ENCODE assay signal across 1 cellular context in genomic region chr7:958221-959200, GRCh38.
TF ChIP-seq lines count a peak whose summit lies in the region.

No MANE protein-coding gene starts in this region.

TF ChIP-seq in WTC11, 78 proteins besides CTCF, POLR2A, EP300 and RAD21 (continued from another document):
- TF ChIP-seq FOXP4 (CRISPR knock-in tag; IDR thresholded peaks at IDR 0.05) (no peak), FOXP1 (CRISPR knock-in tag; IDR thresholded peaks at IDR 0.05; ENCODE audit: borderline replicate concordance) (no peak), OVOL2 (CRISPR knock-in tag; IDR thresholded peaks at IDR 0.05; ENCODE audit: borderline replicate concordance) (no peak), ZNF532 (CRISPR knock-in tag; IDR thresholded peaks at IDR 0.05; ENCODE audit: borderline replicate concordance) (no peak)
- TF ChIP-seq, protein P1, sequence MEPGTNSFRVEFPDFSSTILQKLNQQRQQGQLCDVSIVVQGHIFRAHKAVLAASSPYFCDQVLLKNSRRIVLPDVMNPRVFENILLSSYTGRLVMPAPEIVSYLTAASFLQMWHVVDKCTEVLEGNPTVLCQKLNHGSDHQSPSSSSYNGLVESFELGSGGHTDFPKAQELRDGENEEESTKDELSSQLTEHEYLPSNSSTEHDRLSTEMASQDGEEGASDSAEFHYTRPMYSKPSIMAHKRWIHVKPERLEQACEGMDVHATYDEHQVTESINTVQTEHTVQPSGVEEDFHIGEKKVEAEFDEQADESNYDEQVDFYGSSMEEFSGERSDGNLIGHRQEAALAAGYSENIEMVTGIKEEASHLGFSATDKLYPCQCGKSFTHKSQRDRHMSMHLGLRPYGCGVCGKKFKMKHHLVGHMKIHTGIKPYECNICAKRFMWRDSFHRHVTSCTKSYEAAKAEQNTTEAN (CRISPR knock-in tag; IDR thresholded peaks at IDR 0.05), result no peak
- TF ChIP-seq, protein P2, sequence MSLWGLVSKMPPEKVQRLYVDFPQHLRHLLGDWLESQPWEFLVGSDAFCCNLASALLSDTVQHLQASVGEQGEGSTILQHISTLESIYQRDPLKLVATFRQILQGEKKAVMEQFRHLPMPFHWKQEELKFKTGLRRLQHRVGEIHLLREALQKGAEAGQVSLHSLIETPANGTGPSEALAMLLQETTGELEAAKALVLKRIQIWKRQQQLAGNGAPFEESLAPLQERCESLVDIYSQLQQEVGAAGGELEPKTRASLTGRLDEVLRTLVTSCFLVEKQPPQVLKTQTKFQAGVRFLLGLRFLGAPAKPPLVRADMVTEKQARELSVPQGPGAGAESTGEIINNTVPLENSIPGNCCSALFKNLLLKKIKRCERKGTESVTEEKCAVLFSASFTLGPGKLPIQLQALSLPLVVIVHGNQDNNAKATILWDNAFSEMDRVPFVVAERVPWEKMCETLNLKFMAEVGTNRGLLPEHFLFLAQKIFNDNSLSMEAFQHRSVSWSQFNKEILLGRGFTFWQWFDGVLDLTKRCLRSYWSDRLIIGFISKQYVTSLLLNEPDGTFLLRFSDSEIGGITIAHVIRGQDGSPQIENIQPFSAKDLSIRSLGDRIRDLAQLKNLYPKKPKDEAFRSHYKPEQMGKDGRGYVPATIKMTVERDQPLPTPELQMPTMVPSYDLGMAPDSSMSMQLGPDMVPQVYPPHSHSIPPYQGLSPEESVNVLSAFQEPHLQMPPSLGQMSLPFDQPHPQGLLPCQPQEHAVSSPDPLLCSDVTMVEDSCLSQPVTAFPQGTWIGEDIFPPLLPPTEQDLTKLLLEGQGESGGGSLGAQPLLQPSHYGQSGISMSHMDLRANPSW (CRISPR knock-in tag; conservative IDR thresholded peaks at IDR 0.05; ENCODE audit: low read depth), result no peak
